ENCODE assay signal across 28 cellular contexts in the genomic region with DNA sequence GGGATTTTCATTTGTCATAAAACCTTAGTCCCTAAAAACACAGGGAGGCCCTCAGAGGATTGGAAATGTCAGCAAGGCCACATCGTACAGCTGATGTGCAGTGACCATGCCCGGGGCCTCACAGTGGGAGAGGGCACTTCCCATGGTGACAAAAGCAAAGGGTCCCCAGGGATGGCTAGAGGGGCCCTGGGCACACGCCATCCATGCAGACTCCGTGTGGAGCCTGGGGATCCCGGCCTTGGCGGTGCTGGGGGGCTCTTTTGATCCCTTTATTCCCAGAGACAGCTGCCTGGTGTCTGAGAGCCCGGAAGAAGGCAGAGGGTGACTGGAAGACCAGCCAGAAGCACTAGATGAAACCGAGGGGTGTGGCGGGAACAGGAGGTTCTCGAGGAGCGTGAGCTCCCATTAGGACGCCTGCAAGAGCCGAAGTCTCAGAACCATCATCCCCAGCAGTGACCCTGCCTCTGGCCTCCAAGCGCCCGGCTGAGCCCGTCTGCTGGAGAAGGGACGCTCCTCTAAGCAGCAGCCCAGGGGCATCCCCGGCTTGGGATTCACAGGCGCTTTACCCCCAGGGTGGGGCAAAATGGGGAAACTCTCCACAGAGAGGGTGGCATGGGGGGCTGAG. TPM values are rescaled to one million over a fixed set of nuclear protein-coding genes. Genes with fewer than 3 reads are reported as not detected.
DNase-seq lines count a peak whose midpoint lies in the region; ATAC-seq, FAIRE-seq and TF ChIP-seq lines count a peak whose summit lies in the region.
"Had no signal": no experiment of that assay in that cellular context is flagged by ENCODE, and none has a peak within 500 bp of the region (broad histone marks: within the 10 kb centered on the region; RNA-seq: fewer than 3 reads in every experiment).

No MANE protein-coding gene starts in this region.

- no peak overlapping the region for H3K4me2 ChIP-seq in HepG2 (ENCODE audit: low read depth, low read length)
- H3K4me2 ChIP-seq: A549 had no signal

- H3K4me3 Mint-ChIP-seq in natural killer cell: no peak overlapping the region
- no peak overlapping the region for H3K4me3 Mint-ChIP-seq in natural killer cell treated with Interleukin-12 subunit alpha and Interleukin-12 subunit beta and Interleukin-15 and Interleukin-18, amount 100 ng/mL, for 72 hours
- H3K4me3 Mint-ChIP-seq in endodermal cell: no peak overlapping the region
- H3K4me3 Mint-ChIP-seq in type B pancreatic cell: no peak overlapping the region
- H3K4me3 Mint-ChIP-seq: IgD-negative memory B cell had no signal

- H3K9ac ChIP-seq in endodermal cell (ENCODE audit: extremely low read depth, low read length, poor library complexity, severe bottlenecking) (no peak overlapping the region), HepG2 (ENCODE audit: insufficient read depth, low read depth, low read length) (no peak overlapping the region)
- H3K9ac ChIP-seq: GM23248 had no signal

- H3K9me3 ChIP-seq in endodermal cell (ENCODE audit: control insufficient read depth, low read length) (no peaks in the 10 kb centered on the region), HepG2 (ENCODE audit: low read length) (no peaks in the 10 kb centered on the region)
- H3K9me3 ChIP-seq: A549, BE2C had no signal

- TF ChIP-seq CTCF in natural killer cell (IDR thresholded peaks at IDR 0.05): no peak
- TF ChIP-seq CTCF in endodermal cell (conservative IDR thresholded peaks at IDR 0.05): no peak
- TF ChIP-seq CTCF in type B pancreatic cell (conservative IDR thresholded peaks at IDR 0.05): no peak
- no peak for TF ChIP-seq CTCF in HepG2 (CRISPR knock-in tag; IDR thresholded peaks at IDR 0.05)

- no peak overlapping the region for H3K27ac Mint-ChIP-seq in natural killer cell
- no peak overlapping the region for H3K27ac Mint-ChIP-seq in natural killer cell treated with Interleukin-12 subunit alpha and Interleukin-12 subunit beta and Interleukin-15 and Interleukin-18, amount 100 ng/mL, for 72 hours
- H3K27ac Mint-ChIP-seq in endodermal cell: no peak overlapping the region
- H3K27ac Mint-ChIP-seq in type B pancreatic cell: no peak overlapping the region
- H3K27ac Mint-ChIP-seq: IgD-negative memory B cell had no signal

- in situ Hi-C loops in HepG2 (cut with HindIII; ENCODE audit: extremely low pct_ligation_motif_present, low pct_unique_long_range_greater_than_20kb): no loop called here

- POLR2A ChIA-PET in HepG2 (lab: Yijun Ruan, JAX): no interaction called here

- BruUV-seq in HepG2 (replicated peaks; lab: Mats Ljungman, UMichigan): no TSS peak

- TF ChIP-seq POLR2A in HepG2 (IDR thresholded peaks at IDR 0.05; ENCODE audit: insufficient read depth in 1 of 2, low read depth in 2 of 2, low read length in 2 of 2): no peak

- H3K9me3 Mint-ChIP-seq in natural killer cell (no peaks in the 10 kb centered on the region), endodermal cell (peaks cover 2% of the 10 kb centered on the region), type B pancreatic cell (peaks cover under 1% of the 10 kb centered on the region)
- no peaks in the 10 kb centered on the region for H3K9me3 Mint-ChIP-seq in natural killer cell treated with Interleukin-12 subunit alpha and Interleukin-12 subunit beta and Interleukin-15 and Interleukin-18, amount 100 ng/mL, for 72 hours

- ATAC-seq in natural killer cell (no peak), esophagus mucosa (no peak), HepG2 (no peak)
- no peak for ATAC-seq in natural killer cell treated with Interleukin-12 subunit alpha and Interleukin-12 subunit beta and Interleukin-15 and Interleukin-18, amount 100 ng/mL, for 72 hours
- ATAC-seq: A549, GM12878, Panc1 had no signal

- H3K4me3 ChIP-seq in endodermal cell (ENCODE audit: low read length): no peak overlapping the region
- H3K4me3 ChIP-seq in HepG2 (replicated peaks in 1 of 3; ENCODE audit: insufficient read depth in 1 of 3, low read depth in 2 of 3, low read length in 3 of 3): no peak overlapping the region
- H3K4me3 ChIP-seq: A549, GM12878, GM23248 had no signal

- H3K27me3 Mint-ChIP-seq in natural killer cell (ENCODE audit: low read depth in 2 of 2) (peaks cover 14 to 16% of the 10 kb centered on the region in 2 donors), endodermal cell (ENCODE audit: insufficient read depth) (peaks cover 50% of the 10 kb centered on the region), type B pancreatic cell (peaks cover 20% of the 10 kb centered on the region)
- peaks cover 0 to 9% of the 10 kb centered on the region in 2 donors for H3K27me3 Mint-ChIP-seq in natural killer cell treated with Interleukin-12 subunit alpha and Interleukin-12 subunit beta and Interleukin-15 and Interleukin-18, amount 100 ng/mL, for 72 hours

- DNase-seq in natural killer cell (peak; percentile 8), endodermal cell (peak; percentile 34), mesenteric fat pad (ENCODE audit: low spot score) (peak; percentile 85), type B pancreatic cell (ENCODE audit: extremely low spot score, unreplicated experiment) (peak; percentile 63), HepG2 (ENCODE audit: low spot score) (no peak), NCI-H1930 (lab: John Stamatoyannopoulos, UW) (no peak)
- DNase-seq in natural killer cell treated with Interleukin-12 subunit alpha and Interleukin-12 subunit beta and Interleukin-15 and Interleukin-18, amount 100 ng/mL, for 72 hours (ENCODE audit: low spot score): no peak
- DNase-seq: BE2C, COR-L47, DMS 273 treated with DMSO at 0.1 percent for 48 hours, DMS79 treated with DMSO at 0.1 percent for 48 hours, GM23248, HCEC 1CT, Karpas-422, MV-4-11, NCI-H1105 treated with DMSO at 0.1 percent for 48 hours, NCI-H1694, NCI-H2081 treated with DMSO at 0.1 percent for 48 hours, NCI-H2171 treated with DMSO at 0.1 percent for 48 hours, NCI-H524 treated with DMSO at 0.1 percent for 48 hours, NCI-H82 had no signal

- CTCF ChIA-PET in HepG2 (lab: Yijun Ruan, JAX; ENCODE audit: low intra/inter-chr PET ratio, low total read pairs): no interaction called here

- no peaks in the 10 kb centered on the region for H3K4me1 Mint-ChIP-seq in natural killer cell
- H3K4me1 Mint-ChIP-seq in natural killer cell treated with Interleukin-12 subunit alpha and Interleukin-12 subunit beta and Interleukin-15 and Interleukin-18, amount 100 ng/mL, for 72 hours (ENCODE audit: low read depth in 2 of 2): no peaks in the 10 kb centered on the region
- peaks cover 56% of the 10 kb centered on the region for H3K4me1 Mint-ChIP-seq in endodermal cell
- H3K4me1 Mint-ChIP-seq in type B pancreatic cell (ENCODE audit: unreplicated experiment): peaks cover 16% of the 10 kb centered on the region
- H3K4me1 Mint-ChIP-seq: IgD-negative memory B cell had no signal

- H3K4me1 ChIP-seq in endodermal cell (ENCODE audit: control insufficient read depth, insufficient read depth, low read length): peaks cover 27% of the 10 kb centered on the region
- no peaks in the 10 kb centered on the region for H3K4me1 ChIP-seq in HepG2 (ENCODE audit: insufficient read depth, low read length)
- H3K4me1 ChIP-seq: A549, BE2C had no signal

- H3K36me3 ChIP-seq in endodermal cell (ENCODE audit: control insufficient read depth, insufficient read depth, low read length) (no peaks in the 10 kb centered on the region), HepG2 (replicated peaks in 1 of 2; ENCODE audit: control insufficient read depth in 1 of 2, insufficient read depth in 2 of 2, low read length in 2 of 2) (no peaks in the 10 kb centered on the region)
- H3K36me3 ChIP-seq: BE2C had no signal

- FAIRE-seq in HepG2 (lab: Jason Lieb, UNC): no peak
- FAIRE-seq: A549, GM12878, HTR-8/SVneo had no signal

- H3K36me3 Mint-ChIP-seq in natural killer cell: no peaks in the 10 kb centered on the region
- no peaks in the 10 kb centered on the region for H3K36me3 Mint-ChIP-seq in natural killer cell treated with Interleukin-12 subunit alpha and Interleukin-12 subunit beta and Interleukin-15 and Interleukin-18, amount 100 ng/mL, for 72 hours
- no peaks in the 10 kb centered on the region for H3K36me3 Mint-ChIP-seq in endodermal cell (ENCODE audit: low read depth)
- no peaks in the 10 kb centered on the region for H3K36me3 Mint-ChIP-seq in type B pancreatic cell
- H3K36me3 Mint-ChIP-seq: IgD-negative memory B cell had no signal

- H3K27me3 ChIP-seq in endodermal cell (ENCODE audit: control insufficient read depth, insufficient read depth, low read length, poor library complexity, severe bottlenecking) (peaks cover 21% of the 10 kb centered on the region), HepG2 (ENCODE audit: control insufficient read depth in 1 of 2, insufficient read depth in 2 of 2, low read length in 2 of 2) (peaks cover 7 to 74% of the 10 kb centered on the region in 2 experiments; a peak in 4 of 5 replicates)
- H3K27me3 ChIP-seq: BE2C had no signal

- 91 to 93% methylated on average over 8 to 19 of the region's 19 CpGs for WGBS in endodermal cell (ENCODE audit: insufficient coverage in 1 of 2, insufficient read length in 1 of 2), 2 experiments
- WGBS in HepG2 (ENCODE audit: low lambda C conversion rate): 45% methylated on average over 17 of the region's 19 CpGs

- H4K20me1 ChIP-seq in HepG2 (ENCODE audit: insufficient read depth, low read length): no peaks in the 10 kb centered on the region

- H3K79me2 ChIP-seq in HepG2 (ENCODE audit: insufficient read depth, low read length): no peaks in the 10 kb centered on the region

- no peak for TF ChIP-seq RAD21 in HepG2 (CRISPR knock-in tag; IDR thresholded peaks at IDR 0.05)

- no peak overlapping the region for H3K27ac ChIP-seq in endodermal cell (ENCODE audit: low read depth, low read length)
- H3K27ac ChIP-seq in HepG2 (ENCODE audit: extremely low read length, insufficient read depth, low read length): no peak overlapping the region
- H3K27ac ChIP-seq: A549, GM23248 had no signal

- H2AFZ ChIP-seq in HepG2 (ENCODE audit: low read length): no peak overlapping the region
- H2AFZ ChIP-seq: GM23248 had no signal

- no peak for TF ChIP-seq EP300 in HepG2 (IDR thresholded peaks at IDR 0.05; ENCODE audit: low read depth in 2 of 2, low read length in 2 of 2)
- no peak for TF ChIP-seq EP300 in HepG2 (CRISPR knock-in tag; IDR thresholded peaks at IDR 0.05; ENCODE audit: borderline replicate concordance)

- intact Hi-C loops in natural killer cell (cut with micrococcal nuclease): no loop called here
- intact Hi-C loops in HepG2 (cut with micrococcal nuclease; ENCODE audit: unreplicated experiment): no loop called here

RNA-seq across cellular contexts. Expression of a gene that starts 49.1 kb away (rescaled TPM):
- total RNA-seq in natural killer cell (not detected), endodermal cell (not detected), mesenteric fat pad (7.6 TPM), type B pancreatic cell (ENCODE audit: low replicate concordance) (0.17 and 0.33 TPM in 2 replicates), esophagus mucosa (not detected), HepG2 (2016; rRNA removed; fragmentation: Illumina TruSeq; extraction: Trizol) (not detected in 2 replicates)
- not detected for total RNA-seq in natural killer cell treated with Interleukin-12 subunit alpha and Interleukin-12 subunit beta and Interleukin-15 and Interleukin-18, amount 100 ng/mL, for 72 hours
- not detected for polyA plus RNA-seq in endodermal cell (2013, experiment 1 of 2)
- polyA plus RNA-seq in endodermal cell (2013, experiment 2 of 2): 0.04 TPM
- total RNA-seq in HepG2 (2016; cell fraction: cytosol; rRNA removed; fragmentation: Illumina TruSeq; extraction: Trizol; ENCODE audit: low read depth): not detected in 2 replicates
- total RNA-seq in HepG2 (2016; cell fraction: insoluble cytoplasmic fraction; rRNA removed; fragmentation: Illumina TruSeq; extraction: Trizol): not detected in 2 replicates
- not detected in 2 replicates for total RNA-seq in HepG2 (2016; cell fraction: membrane; rRNA removed; fragmentation: Illumina TruSeq; extraction: Trizol)
- total RNA-seq in HepG2 (2016; cell fraction: nucleus; rRNA removed; fragmentation: Illumina TruSeq; extraction: Trizol): not detected in 2 replicates
- 0.01 and 0.09 TPM in 2 replicates for polyA plus RNA-seq in HepG2 (2011; rRNA removed)
- polyA plus RNA-seq in HepG2 (2011; cell fraction: cytosol; rRNA removed): 0.01 and 0.03 TPM in 2 replicates
- polyA plus RNA-seq in HepG2 (2011; cell fraction: nucleus; rRNA removed): 0.14 and 0.32 TPM in 2 replicates
- 0.05 TPM in 2 replicates for polyA plus RNA-seq in HepG2 (2012)
- polyA plus RNA-seq in HepG2 (2016; cell fraction: cytosol; fragmentation: Illumina TruSeq; extraction: Trizol; ENCODE audit: low read depth): not detected in 2 replicates
- not detected in 2 replicates for polyA plus RNA-seq in HepG2 (2016; cell fraction: insoluble cytoplasmic fraction; fragmentation: Illumina TruSeq; extraction: Trizol; ENCODE audit: low read depth)
- not detected in 2 replicates for polyA plus RNA-seq in HepG2 (2016; cell fraction: membrane; fragmentation: Illumina TruSeq; extraction: Trizol; ENCODE audit: low read depth)
- not detected in 2 replicates for polyA plus RNA-seq in HepG2 (2016; cell fraction: nucleus; fragmentation: Illumina TruSeq; extraction: Trizol; ENCODE audit: insufficient read depth, low read depth)
- polyA minus RNA-seq in HepG2 (2011; rRNA and poly(A)+ RNA removed; ENCODE audit: low replicate concordance): 0.04 TPM in 1 of 2 replicates, not detected in the other
- not detected in 2 replicates for polyA minus RNA-seq in HepG2 (2011; cell fraction: cytosol; rRNA and poly(A)+ RNA removed)
- polyA minus RNA-seq in HepG2 (2011; cell fraction: nucleus; rRNA and poly(A)+ RNA removed): 0.13 TPM in 1 of 2 replicates, not detected in the other
- total RNA-seq: GM12878, GM23248, M059J had no signal
- polyA plus RNA-seq: A549, GM12878, GM23248, IgD-negative memory B cell had no signal

Comparison
In these comparisons a context has a peak if more than half of its experiments do, and no peak if none do; other contexts are left out.
1. DNase-seq: peak in natural killer cell (single experiment), endodermal cell (single experiment), mesenteric fat pad (single experiment) and type B pancreatic cell (single experiment); none in natural killer cell treated with Interleukin-12 subunit alpha and Interleukin-12 subunit beta and Interleukin-15 and Interleukin-18, amount 100 ng/mL, for 72 hours (single experiment), HepG2 (single experiment) and NCI-H1930 (0 of 2).